22 cellular contexts compared by ENCODE assay signal in genomic region chr5:175753536-175753890, GRCh38.
DNase-seq lines count a peak whose midpoint lies in the region; ATAC-seq, FAIRE-seq and TF ChIP-seq lines count a peak whose summit lies in the region.
"Had no signal": no experiment of that assay in that cellular context is flagged by ENCODE, and none has a peak within 500 bp of the region (broad histone marks: within the 10 kb centered on the region; RNA-seq: fewer than 3 reads in every experiment).

No MANE protein-coding gene starts in this region.

- H3K79me2 ChIP-seq in HepG2 (ENCODE audit: insufficient read depth, low read length) (no peaks in the 10 kb centered on the region), PC-9 (ENCODE audit: low read depth) (no peaks in the 10 kb centered on the region)

- H3K4me1 ChIP-seq in HepG2 (ENCODE audit: insufficient read depth, low read length) (peaks cover 15% of the 10 kb centered on the region), right lobe of liver (no peaks in the 10 kb centered on the region), PC-9 (replicated peaks; ENCODE audit: insufficient read depth) (peaks cover 22% of the 10 kb centered on the region)

- no peak for TF ChIP-seq RAD21 in HepG2 (CRISPR knock-in tag; IDR thresholded peaks at IDR 0.05)

- ATAC-seq in HepG2, result no peak
- ATAC-seq in right lobe of liver, result no peak
- no peak for ATAC-seq in GM21528 (IDR thresholded peaks at IDR 0.05; ENCODE audit: low FRiP score, unreplicated experiment)
- ATAC-seq: GM12878, GM23338 had no signal

- H3K36me3 ChIP-seq in HepG2 (replicated peaks in 1 of 2; ENCODE audit: control insufficient read depth in 1 of 2, insufficient read depth in 2 of 2, low read length in 2 of 2) (no peaks in the 10 kb centered on the region), right lobe of liver (no peaks in the 10 kb centered on the region), PC-9 (ENCODE audit: low read depth) (no peaks in the 10 kb centered on the region)
- H3K36me3 ChIP-seq: BLaER1 had no signal

- POLR2A ChIA-PET in HepG2 (lab: Yijun Ruan, JAX), result no interaction called here
- POLR2A ChIA-PET in PC-9 (lab: Charles Lee; ENCODE audit: unreplicated experiment), result no interaction called here

- no peaks in the 10 kb centered on the region for H3F3A ChIP-seq in PC-9 (ENCODE audit: insufficient read depth, low read depth)

- H3K27me3 ChIP-seq in HepG2 (ENCODE audit: control insufficient read depth in 1 of 2, insufficient read depth in 2 of 2, low read length in 2 of 2) (peaks cover 2 to 11% of the 10 kb centered on the region in 2 experiments; a peak in 3 of 5 replicates), right lobe of liver (no peaks in the 10 kb centered on the region), PC-9 (ENCODE audit: insufficient read depth, low read depth) (no peaks in the 10 kb centered on the region)
- H3K27me3 ChIP-seq: BLaER1 had no signal

- no peak overlapping the region for H3K9ac ChIP-seq in HepG2 (ENCODE audit: insufficient read depth, low read depth, low read length)
- H3K9ac ChIP-seq: BLaER1 had no signal

- TF ChIP-seq POLR2A in HepG2 (IDR thresholded peaks at IDR 0.05; ENCODE audit: insufficient read depth in 1 of 2, low read depth in 2 of 2, low read length in 2 of 2), result no peak
- no peak for TF ChIP-seq POLR2A in right lobe of liver (IDR thresholded peaks at IDR 0.05)

- BruUV-seq in HepG2 (replicated peaks; lab: Mats Ljungman, UMichigan) (no TSS peak), PC-9 (replicated peaks; lab: Mats Ljungman, UMichigan) (no TSS peak)

- FAIRE-seq in HepG2 (lab: Jason Lieb, UNC), result no peak
- FAIRE-seq: D721Med, GM12878, GM19239 had no signal

- H2AFZ ChIP-seq in HepG2 (ENCODE audit: low read length) (no peak overlapping the region), PC-9 (no peak overlapping the region)
- H2AFZ ChIP-seq: GM23338 had no signal

- in situ Hi-C loops in HepG2 (cut with HindIII; ENCODE audit: extremely low pct_ligation_motif_present, low pct_unique_long_range_greater_than_20kb), result no loop called here

- H3K4me3 ChIP-seq in HepG2 (replicated peaks in 1 of 3; ENCODE audit: insufficient read depth in 1 of 3, low read depth in 2 of 3, low read length in 3 of 3) (no peak overlapping the region), right lobe of liver (no peak overlapping the region), PC-9 (no peak overlapping the region)
- H3K4me3 ChIP-seq: BLaER1, GM12878, GM23338 had no signal

- no peaks in the 10 kb centered on the region for H3K9me3 ChIP-seq in HepG2 (ENCODE audit: low read length)
- no peaks in the 10 kb centered on the region for H3K9me3 ChIP-seq in right lobe of liver
- H3K9me3 ChIP-seq in PC-9 (ENCODE audit: insufficient read depth, low read depth), result no peaks in the 10 kb centered on the region

- no peak for TF ChIP-seq EP300 in HepG2 (IDR thresholded peaks at IDR 0.05; ENCODE audit: low read depth in 2 of 2, low read length in 2 of 2)
- TF ChIP-seq EP300 in HepG2 (CRISPR knock-in tag; IDR thresholded peaks at IDR 0.05; ENCODE audit: borderline replicate concordance), result no peak

- no peak for DNase-seq in HepG2 (ENCODE audit: low spot score)
- DNase-seq in right lobe of liver, result no peak
- DNase-seq in PC-9, result no peak
- peak; percentile 40 for DNase-seq in type B pancreatic cell (ENCODE audit: extremely low spot score, unreplicated experiment)
- no peak for DNase-seq in AG08395 (ENCODE audit: low spot score)
- DNase-seq in NCI-H1694 treated with DMSO at 0.1 percent for 48 hours (lab: John Stamatoyannopoulos, UW), result no peak
- DNase-seq: 8988T; CD4-positive, alpha-beta T cell; CD8-positive, alpha-beta memory T cell; DMS79; EL; GDM1; H9; HFFc6 had no signal

- no peaks in the 10 kb centered on the region for H3K9me2 ChIP-seq in PC-9 (ENCODE audit: insufficient read depth)

- no peaks in the 10 kb centered on the region for H3K36me3 Mint-ChIP-seq in type B pancreatic cell
- H3K36me3 Mint-ChIP-seq: CD14-positive monocyte had no signal

- H3K4me3 Mint-ChIP-seq in type B pancreatic cell, result no peak overlapping the region
- H3K4me3 Mint-ChIP-seq: B cell; CD14-positive monocyte; CD4-positive, alpha-beta T cell; CD8-positive, alpha-beta memory T cell; GM23338; HFFc6 had no signal

- CTCF ChIA-PET in HepG2 (lab: Yijun Ruan, JAX; ENCODE audit: low intra/inter-chr PET ratio, low total read pairs), result no interaction called here
- CTCF ChIA-PET in PC-9 (lab: Charles Lee), result no interaction called here

- no peaks in the 10 kb centered on the region for H3K9me3 Mint-ChIP-seq in type B pancreatic cell
- H3K9me3 Mint-ChIP-seq: CD4-positive, alpha-beta T cell; GM23338; H9; HFFc6 had no signal

- TF ChIP-seq CTCF in HepG2 (CRISPR knock-in tag; IDR thresholded peaks at IDR 0.05), result no peak
- no peak for TF ChIP-seq CTCF in right lobe of liver (IDR thresholded peaks at IDR 0.05)
- TF ChIP-seq CTCF in PC-9 (conservative IDR thresholded peaks at IDR 0.05), result no peak
- no peak for TF ChIP-seq CTCF in type B pancreatic cell (conservative IDR thresholded peaks at IDR 0.05)

- no peak overlapping the region for H3K27ac ChIP-seq in HepG2 (ENCODE audit: extremely low read length, insufficient read depth, low read length)
- no peak overlapping the region for H3K27ac ChIP-seq in right lobe of liver
- no peak overlapping the region for H3K27ac ChIP-seq in PC-9
- H3K27ac ChIP-seq: BLaER1 had no signal

- H3K4me1 Mint-ChIP-seq in type B pancreatic cell (ENCODE audit: unreplicated experiment), result no peaks in the 10 kb centered on the region
- H3K4me1 Mint-ChIP-seq: B cell; CD14-positive monocyte; CD8-positive, alpha-beta memory T cell had no signal

- 28% methylated on average over 8 of the region's 8 CpGs for WGBS in HepG2 (ENCODE audit: low lambda C conversion rate)
- 46% methylated on average over 4 of the region's 8 CpGs for WGBS in right lobe of liver (ENCODE audit: insufficient coverage, low coverage, low lambda C conversion rate, missing lambda C conversion rate)

- intact Hi-C loops in HepG2 (cut with micrococcal nuclease; ENCODE audit: unreplicated experiment) (no loop called here), right lobe of liver (cut with DNase I) (no loop called here), PC-9 (cut with micrococcal nuclease; ENCODE audit: unreplicated experiment) (no loop called here)

- H3K27ac Mint-ChIP-seq in type B pancreatic cell, result no peak overlapping the region
- H3K27ac Mint-ChIP-seq: B cell; CD14-positive monocyte; CD4-positive, alpha-beta T cell; GM23338; HFFc6 had no signal

- H3K4me2 ChIP-seq in HepG2 (ENCODE audit: low read depth, low read length) (peak overlapping the region; percentile 12; the same call in 1 of the 2 replicates), PC-9 (peak overlapping the region; percentile 44)
- H3K4me2 ChIP-seq: BLaER1, GM23338 had no signal

- H4K20me1 ChIP-seq in HepG2 (ENCODE audit: insufficient read depth, low read length) (no peaks in the 10 kb centered on the region), PC-9 (ENCODE audit: insufficient read depth) (no peaks in the 10 kb centered on the region)
- H4K20me1 ChIP-seq: BLaER1 had no signal

- peaks cover 64% of the 10 kb centered on the region for H3K27me3 Mint-ChIP-seq in type B pancreatic cell

TF ChIP-seq in HepG2, 621 proteins besides CTCF, POLR2A, EP300 and RAD21 (continues in another document):
- TF ChIP-seq ZMYM4 (CRISPR knock-in tag; IDR thresholded peaks at IDR 0.05) (no peak), POLR2AphosphoS2 (IDR thresholded peaks at IDR 0.05; ENCODE audit: low read depth, low read length) (no peak), TAF1 (CRISPR knock-in tag; IDR thresholded peaks at IDR 0.05) (no peak), MXI1 (IDR thresholded peaks at IDR 0.05; ENCODE audit: borderline replicate concordance, low read depth, low read length) (no peak), SNAI1 (CRISPR knock-in tag; IDR thresholded peaks at IDR 0.05; ENCODE audit: borderline replicate concordance) (no peak), ADNP (CRISPR knock-in tag; IDR thresholded peaks at IDR 0.05) (no peak), ISX (CRISPR knock-in tag; conservative IDR thresholded peaks at IDR 0.05) (no peak), PITX1 (CRISPR knock-in tag; IDR thresholded peaks at IDR 0.05) (no peak), ELF3 (CRISPR knock-in tag; IDR thresholded peaks at IDR 0.05) (no peak), MEF2D (CRISPR knock-in tag; IDR thresholded peaks at IDR 0.05) (no peak), ZNF430 (CRISPR knock-in tag; IDR thresholded peaks at IDR 0.05) (no peak), CSRNP1 (CRISPR knock-in tag; IDR thresholded peaks at IDR 0.05) (no peak)
